In the genomic region with DNA sequence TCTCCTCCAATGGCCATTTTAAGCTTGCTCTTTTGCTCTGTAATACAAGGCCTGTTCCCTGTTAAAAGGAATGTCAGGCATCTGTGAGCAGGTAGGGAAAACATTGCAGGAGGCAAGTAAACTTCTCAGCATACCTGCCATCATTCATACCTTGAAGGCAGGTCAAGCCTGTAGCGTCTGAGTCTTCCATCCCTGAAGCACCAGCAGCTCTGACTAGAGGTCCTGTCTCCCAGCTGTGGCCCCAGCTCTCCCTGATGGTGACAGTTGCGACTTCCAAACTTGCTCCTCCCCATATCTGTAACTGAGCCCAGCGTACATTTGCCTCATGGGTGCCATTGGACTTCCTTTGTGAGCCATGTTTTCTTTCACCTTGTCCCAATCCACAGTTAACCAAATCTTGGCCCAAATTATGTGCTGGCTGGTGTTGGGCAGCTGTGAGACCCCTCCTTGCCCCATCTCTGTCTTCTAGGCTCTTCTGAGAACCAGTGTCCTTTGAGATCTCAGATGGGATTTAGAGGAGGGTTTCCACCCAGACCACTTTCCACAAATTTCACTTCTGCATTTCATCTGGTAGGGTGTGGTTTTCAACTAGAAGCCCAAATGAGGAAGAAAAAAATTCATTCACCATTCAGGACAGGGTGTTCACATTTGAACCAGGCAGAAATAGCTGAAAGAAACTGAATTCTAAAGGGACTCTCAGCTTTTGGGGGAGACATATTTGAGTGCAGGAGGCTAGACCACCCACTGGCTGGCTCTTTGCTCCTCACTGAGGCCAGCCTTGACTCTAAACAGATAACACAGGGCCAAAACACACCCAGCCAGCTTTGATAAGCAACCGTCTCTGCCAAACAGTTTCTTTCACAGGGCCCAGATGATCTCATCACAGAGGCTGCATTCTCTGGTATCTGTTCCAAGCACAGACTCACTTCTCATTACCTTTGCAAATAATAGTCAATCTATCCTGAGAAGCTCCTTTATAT, we compare ENCODE assay signal across 8 cellular contexts. TPM values are rescaled to one million over a fixed set of nuclear protein-coding genes. Genes with fewer than 3 reads are reported as not detected.
DNase-seq lines count a peak whose midpoint lies in the region; ATAC-seq, FAIRE-seq and TF ChIP-seq lines count a peak whose summit lies in the region.
"Had no signal": no experiment of that assay in that cellular context is flagged by ENCODE, and none has a peak within 500 bp of the region (broad histone marks: within the 10 kb centered on the region; RNA-seq: fewer than 3 reads in every experiment).

No MANE protein-coding gene starts in this region.

- peaks cover 4 to 5% of the 10 kb centered on the region in 2 donors for H3K4me1 ChIP-seq in small intestine (ENCODE audit: control insufficient read depth in 2 of 2, insufficient read depth in 1 of 2, low read depth in 1 of 2, low read length in 1 of 2)

- peak overlapping the region; percentile 33 to 64 for H3K27ac ChIP-seq in small intestine (ENCODE audit: low read depth in 1 of 2, low read length in 1 of 2)

- FAIRE-seq in small intestine (lab: Jason Lieb, UNC), result no peak

- no peak for TF ChIP-seq CTCF in brain (conservative IDR thresholded peaks at IDR 0.05)

- ATAC-seq in GM19395 (IDR thresholded peaks at IDR 0.05; ENCODE audit: unreplicated experiment) (peak; percentile 65), HG03378 (IDR thresholded peaks at IDR 0.05; ENCODE audit: unreplicated experiment) (no peak), GM19397 (IDR thresholded peaks at IDR 0.05; ENCODE audit: unreplicated experiment) (no peak)

- H3K27ac Mint-ChIP-seq in brain, result peak overlapping the region in 3 of 5 experiments; percentile 19 to 54 (median 35)

- H3K27me3 ChIP-seq in MG63 (no peaks in the 10 kb centered on the region), small intestine (ENCODE audit: control insufficient read depth in 2 of 2, insufficient read depth in 2 of 2, low read length in 2 of 2) (no peaks in the 10 kb centered on the region)

- peaks cover 5% of the 10 kb centered on the region for H3K27me3 Mint-ChIP-seq in brain

- H3K9me3 ChIP-seq in MG63 (no peaks in the 10 kb centered on the region), small intestine (ENCODE audit: control insufficient read depth, low read depth) (no peaks in the 10 kb centered on the region)

- peaks cover 0 to 11% (median 0%) of the 10 kb centered on the region in 5 experiments for H3K9me3 Mint-ChIP-seq in brain

- 54 to 68% (median 64%) methylated on average over 4 of the region's 4 CpGs for WGBS in small intestine, 3 donors

- peaks cover 40% of the 10 kb centered on the region for H3K36me3 Mint-ChIP-seq in brain

- no peak overlapping the region for H3K4me3 Mint-ChIP-seq in brain

- H3K4me1 Mint-ChIP-seq in brain, result peaks cover 32% of the 10 kb centered on the region

- DNase-seq in MG63, result peak; percentile 22
- DNase-seq in small intestine, result peak; percentile 71
- DNase-seq in DMS79 treated with DMSO at 0.1 percent for 48 hours (lab: John Stamatoyannopoulos, UW), result no peak
- DNase-seq: nucleus accumbens had no signal

- H3K36me3 ChIP-seq in MG63 (no peaks in the 10 kb centered on the region), small intestine (ENCODE audit: control insufficient read depth in 2 of 2, insufficient read depth in 2 of 2, low read length in 2 of 2) (no peaks in the 10 kb centered on the region)

- no peak overlapping the region for H3K4me3 ChIP-seq in MG63
- no peak overlapping the region for H3K4me3 ChIP-seq in small intestine (ENCODE audit: low read depth in 1 of 2, low read length in 2 of 2)

RNA-seq across cellular contexts. Expression of a gene that starts 32.6 kb away (rescaled TPM):
- not detected in 2 replicates for total RNA-seq in MG63 (2014; rRNA removed; shearing (Covaris generic); ENCODE audit: low replicate concordance)
- polyA plus RNA-seq in brain (ENCODE audit: insufficient read depth, low read depth, low replicate concordance) (194 TPM), small intestine (100 to 1,000 TPM; 580 to 727 (median 671) TPM)
